25 cellular contexts compared by ENCODE assay signal in the genomic region with DNA sequence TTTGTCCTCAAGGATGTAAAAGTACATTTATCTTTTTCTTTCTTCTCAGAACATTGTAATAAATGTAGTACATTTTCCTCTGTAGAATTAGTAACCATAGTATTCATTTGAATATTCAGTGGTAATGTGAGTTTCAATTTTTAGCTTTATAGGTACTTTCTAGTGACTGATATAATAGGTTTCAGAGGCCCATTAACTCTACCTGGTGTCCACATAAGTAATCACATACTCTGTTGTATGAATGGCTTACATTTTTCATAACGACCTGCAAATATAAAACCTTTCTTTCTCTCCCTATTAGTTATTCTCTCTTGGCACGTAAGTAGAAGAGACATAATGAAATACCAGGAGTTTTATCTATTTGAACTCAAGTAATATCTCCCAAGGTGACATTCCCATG.
DNase-seq lines count a peak whose midpoint lies in the region; ATAC-seq, FAIRE-seq and TF ChIP-seq lines count a peak whose summit lies in the region.
"Had no signal": no experiment of that assay in that cellular context is flagged by ENCODE, and none has a peak within 500 bp of the region (broad histone marks: within the 10 kb centered on the region; RNA-seq: fewer than 3 reads in every experiment).

No MANE protein-coding gene starts in this region.

- H3K4me1 Mint-ChIP-seq in nephron, result no peaks in the 10 kb centered on the region
- H3K4me1 Mint-ChIP-seq: B cell; CD14-positive monocyte; CD8-positive, alpha-beta memory T cell had no signal

- ATAC-seq in GM18858 (IDR thresholded peaks at IDR 0.05; ENCODE audit: unreplicated experiment), result peak; percentile 43
- ATAC-seq in GM18907 (IDR thresholded peaks at IDR 0.05; ENCODE audit: unreplicated experiment), result peak; percentile 50
- ATAC-seq in HG02759 (IDR thresholded peaks at IDR 0.05; ENCODE audit: unreplicated experiment), result peak; percentile 43
- no peak for ATAC-seq in HG02852 (IDR thresholded peaks at IDR 0.05; ENCODE audit: unreplicated experiment)

- no peaks in the 10 kb centered on the region for H3K27me3 Mint-ChIP-seq in nephron (ENCODE audit: low read depth)
- H3K27me3 Mint-ChIP-seq: B cell; CD4-positive, alpha-beta T cell; CD8-positive, alpha-beta memory T cell had no signal

- H3K4me3 Mint-ChIP-seq in nephron, result no peak overlapping the region
- H3K4me3 Mint-ChIP-seq: B cell; CD14-positive monocyte; CD4-positive, alpha-beta T cell; CD8-positive, alpha-beta memory T cell had no signal

- H3K36me3 Mint-ChIP-seq in nephron (ENCODE audit: low read depth), result no peaks in the 10 kb centered on the region
- H3K36me3 Mint-ChIP-seq: CD14-positive monocyte; CD8-positive, alpha-beta memory T cell had no signal

- DNase-seq in frontal cortex (ENCODE audit: low spot score in 2 of 2) (no peak), coronary artery (ENCODE audit: low spot score) (no peak)
- DNase-seq: CD4-positive, alpha-beta T cell; CD8-positive, alpha-beta memory T cell; DMS 273 treated with DMSO at 0.1 percent for 48 hours; DMS79; EL; GDM1; GM23248; H7; HCEC 1CT had no signal

- H3K9me3 Mint-ChIP-seq in nephron, result no peaks in the 10 kb centered on the region

- peak overlapping the region in 2 of 3 experiments; percentile 53 to 56 for H3K27ac Mint-ChIP-seq in nephron
- H3K27ac Mint-ChIP-seq: B cell; CD14-positive monocyte; CD4-positive, alpha-beta T cell; CD8-positive, alpha-beta memory T cell had no signal

- FAIRE-seq in frontal cortex (lab: Jason Lieb, UNC), result no peak
- FAIRE-seq: A204.1, D721Med, GM12891, GM18507, H1 had no signal

- no peak for TF ChIP-seq CTCF in nephron (IDR thresholded peaks at IDR 0.05; ENCODE audit: unreplicated experiment in 3 of 3)
- no peak for TF ChIP-seq CTCF in coronary artery (IDR thresholded peaks at IDR 0.05)

- no peak overlapping the region for H3K27ac ChIP-seq in coronary artery
- H3K27ac ChIP-seq: 22Rv1; BLaER1 treated with 17β-estradiol and CSF1 and Interleukin-3, amounts not matched to agents 10 nM and 100 nM; GM23248 had no signal

- H3K4me3 ChIP-seq in coronary artery, result no peak overlapping the region
- H3K4me3 ChIP-seq: BLaER1 treated with 17β-estradiol and CSF1 and Interleukin-3, amounts not matched to agents 10 nM and 100 nM; GM23248 had no signal
